Comparison of ENCODE assay signal across 1 cellular context in genomic region chr7:27680610-27681009, GRCh38.
TF ChIP-seq lines count a peak whose summit lies in the region.

No MANE protein-coding gene starts in this region.

TF ChIP-seq in HepG2, 621 proteins besides CTCF, POLR2A, EP300 and RAD21 (continued from another document):
- TF ChIP-seq, protein P1, sequence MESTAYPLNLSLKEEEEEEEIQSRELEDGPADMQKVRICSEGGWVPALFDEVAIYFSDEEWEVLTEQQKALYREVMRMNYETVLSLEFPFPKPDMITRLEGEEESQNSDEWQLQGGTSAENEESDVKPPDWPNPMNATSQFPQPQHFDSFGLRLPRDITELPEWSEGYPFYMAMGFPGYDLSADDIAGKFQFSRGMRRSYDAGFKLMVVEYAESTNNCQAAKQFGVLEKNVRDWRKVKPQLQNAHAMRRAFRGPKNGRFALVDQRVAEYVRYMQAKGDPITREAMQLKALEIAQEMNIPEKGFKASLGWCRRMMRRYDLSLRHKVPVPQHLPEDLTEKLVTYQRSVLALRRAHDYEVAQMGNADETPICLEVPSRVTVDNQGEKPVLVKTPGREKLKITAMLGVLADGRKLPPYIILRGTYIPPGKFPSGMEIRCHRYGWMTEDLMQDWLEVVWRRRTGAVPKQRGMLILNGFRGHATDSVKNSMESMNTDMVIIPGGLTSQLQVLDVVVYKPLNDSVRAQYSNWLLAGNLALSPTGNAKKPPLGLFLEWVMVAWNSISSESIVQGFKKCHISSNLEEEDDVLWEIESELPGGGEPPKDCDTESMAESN (CRISPR knock-in tag; conservative IDR thresholded peaks at IDR 0.05), result no peak
- TF ChIP-seq, protein P2, sequence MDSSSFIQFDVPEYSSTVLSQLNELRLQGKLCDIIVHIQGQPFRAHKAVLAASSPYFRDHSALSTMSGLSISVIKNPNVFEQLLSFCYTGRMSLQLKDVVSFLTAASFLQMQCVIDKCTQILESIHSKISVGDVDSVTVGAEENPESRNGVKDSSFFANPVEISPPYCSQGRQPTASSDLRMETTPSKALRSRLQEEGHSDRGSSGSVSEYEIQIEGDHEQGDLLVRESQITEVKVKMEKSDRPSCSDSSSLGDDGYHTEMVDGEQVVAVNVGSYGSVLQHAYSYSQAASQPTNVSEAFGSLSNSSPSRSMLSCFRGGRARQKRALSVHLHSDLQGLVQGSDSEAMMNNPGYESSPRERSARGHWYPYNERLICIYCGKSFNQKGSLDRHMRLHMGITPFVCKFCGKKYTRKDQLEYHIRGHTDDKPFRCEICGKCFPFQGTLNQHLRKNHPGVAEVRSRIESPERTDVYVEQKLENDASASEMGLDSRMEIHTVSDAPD (CRISPR knock-in tag; IDR thresholded peaks at IDR 0.05), result no peak
- TF ChIP-seq ZNF780A (CRISPR knock-in tag; IDR thresholded peaks at IDR 0.05), result no peak
- no peak for TF ChIP-seq TOPORS (CRISPR knock-in tag; IDR thresholded peaks at IDR 0.05)
- TF ChIP-seq PAWR (CRISPR knock-in tag; IDR thresholded peaks at IDR 0.05; ENCODE audit: borderline replicate concordance), result no peak
- no peak for TF ChIP-seq NR2F1 (CRISPR knock-in tag; IDR thresholded peaks at IDR 0.05)
- no peak for TF ChIP-seq RXRB (CRISPR knock-in tag; IDR thresholded peaks at IDR 0.05; ENCODE audit: borderline replicate concordance)
- TF ChIP-seq ZSCAN9 (CRISPR knock-in tag; IDR thresholded peaks at IDR 0.05; ENCODE audit: borderline replicate concordance), result no peak
- TF ChIP-seq TERF1 (CRISPR knock-in tag; IDR thresholded peaks at IDR 0.05), result no peak
- TF ChIP-seq ATF6 (CRISPR knock-in tag; conservative IDR thresholded peaks at IDR 0.05), result no peak
- TF ChIP-seq RFXANK (CRISPR knock-in tag; IDR thresholded peaks at IDR 0.05), result no peak
- no peak for TF ChIP-seq CENPX (CRISPR knock-in tag; IDR thresholded peaks at IDR 0.05)
- no peak for TF ChIP-seq SPEN (CRISPR knock-in tag; IDR thresholded peaks at IDR 0.05; ENCODE audit: low read depth)
- no peak for TF ChIP-seq THYN1 (CRISPR knock-in tag; IDR thresholded peaks at IDR 0.05; ENCODE audit: borderline replicate concordance, low read depth)
- TF ChIP-seq CHD2 (IDR thresholded peaks at IDR 0.05; ENCODE audit: low read depth, low read length), result no peak
- no peak for TF ChIP-seq MIER3 (CRISPR knock-in tag; IDR thresholded peaks at IDR 0.05; ENCODE audit: borderline replicate concordance)
- TF ChIP-seq FOXP1 (IDR thresholded peaks at IDR 0.05), result no peak
- no peak for TF ChIP-seq FOXP1 (CRISPR knock-in tag; IDR thresholded peaks at IDR 0.05)
- no peak for TF ChIP-seq SKIL (CRISPR knock-in tag; IDR thresholded peaks at IDR 0.05; ENCODE audit: borderline replicate concordance)
- TF ChIP-seq ZMYM2 (CRISPR knock-in tag; IDR thresholded peaks at IDR 0.05), result no peak
